8 cellular contexts compared by ENCODE assay signal in genomic region chr7:95595825-95596182, GRCh38. TPM values are rescaled to one million over a fixed set of nuclear protein-coding genes. Genes with fewer than 3 reads are reported as not detected.
DNase-seq lines count a peak whose midpoint lies in the region; ATAC-seq, FAIRE-seq and TF ChIP-seq lines count a peak whose summit lies in the region.

No MANE protein-coding gene starts in this region.

- intact Hi-C loops in colonic mucosa (cut with DNase I), result loop anchor here (5.0 to 10.0 kb wide), 2 partner anchors 49 to 79 kb away; no protein-coding TSS in a partner anchor
- intact Hi-C loops in HepG2 (cut with micrococcal nuclease; ENCODE audit: unreplicated experiment), result no loop called here
- intact Hi-C loops in spleen (cut with DNase I; ENCODE audit: low total_unique reads), result loop anchor here (10.0 kb wide), 2 partner anchors 51 to 89 kb away; no protein-coding TSS in a partner anchor

- H2AFZ ChIP-seq in HepG2 (ENCODE audit: low read length), result no peak overlapping the region

- no peak overlapping the region for H3K9ac ChIP-seq in HUES48 (ENCODE audit: low read depth, low read length)
- H3K9ac ChIP-seq in colonic mucosa (ENCODE audit: low read depth in 2 of 2, low read length in 2 of 2), result peak overlapping the region; percentile 98 to 99
- no peak overlapping the region for H3K9ac ChIP-seq in HepG2 (ENCODE audit: insufficient read depth, low read depth, low read length)

- DNase-seq in colonic mucosa (peak; percentile 40), HepG2 (ENCODE audit: low spot score) (no peak), spleen (no peak), cerebellar cortex (ENCODE audit: low spot score) (no peak), HK-2 (ENCODE audit: unreplicated experiment) (no peak)
- no peak for DNase-seq in stimulated activated CD4-positive, alpha-beta T cell treated with anti-CD3 and anti-CD28 coated beads, Interleukin-2, amount 100 ng/mL, for 24 hours

- POLR2A ChIA-PET in HepG2 (lab: Yijun Ruan, JAX), result no interaction called here

- WGBS in HepG2 (ENCODE audit: low lambda C conversion rate), result 34% methylated on average over 7 of the region's 7 CpGs
- WGBS in spleen, 5 donors, result 35 to 65% (median 47%) methylated on average over 7 of the region's 7 CpGs

- BruUV-seq in HepG2 (replicated peaks; lab: Mats Ljungman, UMichigan), result no TSS peak

- no peak for FAIRE-seq in HepG2 (lab: Jason Lieb, UNC)

- H3K27me3 ChIP-seq in HUES48 (ENCODE audit: control insufficient read depth, insufficient read depth, low read length), result peaks cover 34% of the 10 kb centered on the region
- H3K27me3 ChIP-seq in colonic mucosa, result no peaks in the 10 kb centered on the region
- H3K27me3 ChIP-seq in HepG2 (ENCODE audit: control insufficient read depth in 1 of 2, insufficient read depth in 2 of 2, low read length in 2 of 2), result peaks cover 3 to 23% of the 10 kb centered on the region in 2 experiments; a peak in 3 of 5 replicates
- peaks cover 0 to 15% (median 0%) of the 10 kb centered on the region in 7 donors for H3K27me3 ChIP-seq in spleen (replicated peaks in 1 of 7)

- H3K9me3 ChIP-seq in HUES48 (ENCODE audit: control insufficient read depth, insufficient read depth, low read length) (no peaks in the 10 kb centered on the region), colonic mucosa (no peaks in the 10 kb centered on the region), HepG2 (ENCODE audit: low read length) (no peaks in the 10 kb centered on the region), spleen (no peaks in the 10 kb centered on the region)

- TF ChIP-seq EP300 in HepG2 (IDR thresholded peaks at IDR 0.05; ENCODE audit: low read depth in 2 of 2, low read length in 2 of 2), result no peak
- TF ChIP-seq EP300 in HepG2 (CRISPR knock-in tag; IDR thresholded peaks at IDR 0.05; ENCODE audit: borderline replicate concordance), result no peak

- no peaks in the 10 kb centered on the region for H4K20me1 ChIP-seq in HepG2 (ENCODE audit: insufficient read depth, low read length)

- CTCF ChIA-PET in HepG2 (lab: Yijun Ruan, JAX; ENCODE audit: low intra/inter-chr PET ratio, low total read pairs), result no interaction called here

- H3K4me1 ChIP-seq in HUES48 (ENCODE audit: control insufficient read depth, insufficient read depth, low read length) (no peaks in the 10 kb centered on the region; the same call in 1 of the 2 replicates), colonic mucosa (no peaks in the 10 kb centered on the region), HepG2 (ENCODE audit: insufficient read depth, low read length) (peaks cover 23% of the 10 kb centered on the region), spleen (peaks cover 0 to 78% (median 41%) of the 10 kb centered on the region in 6 donors)

- H3K4me2 ChIP-seq in HepG2 (ENCODE audit: low read depth, low read length), result peak overlapping the region; percentile 75

- TF ChIP-seq CTCF in colonic mucosa (IDR thresholded peaks at IDR 0.05) (no peak), HepG2 (CRISPR knock-in tag; IDR thresholded peaks at IDR 0.05) (no peak), spleen (IDR thresholded peaks at IDR 0.05 in 8 of 11, conservative IDR thresholded peaks at IDR 0.05 in 3 of 11) (no peak)

- TF ChIP-seq POLR2A in HepG2 (IDR thresholded peaks at IDR 0.05; ENCODE audit: insufficient read depth in 1 of 2, low read depth in 2 of 2, low read length in 2 of 2), result no peak
- no peak for TF ChIP-seq POLR2A in spleen (IDR thresholded peaks at IDR 0.05)

- no peak for TF ChIP-seq RAD21 in HepG2 (CRISPR knock-in tag; IDR thresholded peaks at IDR 0.05)

- no peak; the same call in 2 of the 3 replicates for ATAC-seq in HepG2
- no peak for ATAC-seq in HG03342 (IDR thresholded peaks at IDR 0.05; ENCODE audit: unreplicated experiment)

- H3K4me3 ChIP-seq in HUES48 (ENCODE audit: low read depth, low read length) (peak overlapping the region; percentile 83), colonic mucosa (peak overlapping the region; percentile 85), HepG2 (replicated peaks in 1 of 3; ENCODE audit: insufficient read depth in 1 of 3, low read depth in 2 of 3, low read length in 3 of 3) (peak overlapping the region in 2 of 3 experiments; percentile 36 to 62; a peak in 2 of 6 replicates), spleen (peak overlapping the region; percentile 52 to 81 (median 60))

- H3K27ac ChIP-seq in HUES48 (ENCODE audit: low read depth, low read length) (no peak overlapping the region), colonic mucosa (peak overlapping the region; percentile 89), HepG2 (ENCODE audit: extremely low read length, insufficient read depth, low read length) (no peak overlapping the region), spleen (peak overlapping the region; percentile 69 to 95 (median 92))

- no peaks in the 10 kb centered on the region for H3K79me2 ChIP-seq in HepG2 (ENCODE audit: insufficient read depth, low read length)

- H3K36me3 ChIP-seq in HUES48 (ENCODE audit: control insufficient read depth, insufficient read depth, low read length) (no peaks in the 10 kb centered on the region), colonic mucosa (no peaks in the 10 kb centered on the region), HepG2 (replicated peaks in 1 of 2; ENCODE audit: control insufficient read depth in 1 of 2, insufficient read depth in 2 of 2, low read length in 2 of 2) (no peaks in the 10 kb centered on the region), spleen (peaks cover 0 to 43% (median 6%) of the 10 kb centered on the region in 6 donors)

- in situ Hi-C loops in HepG2 (cut with HindIII; ENCODE audit: extremely low pct_ligation_motif_present, low pct_unique_long_range_greater_than_20kb), result no loop called here

TF ChIP-seq in HepG2, 621 proteins besides CTCF, POLR2A, EP300 and RAD21 (continues in another document):
- TF ChIP-seq ZNF180 (CRISPR knock-in tag; IDR thresholded peaks at IDR 0.05; ENCODE audit: borderline replicate concordance, low read depth) (no peak), BCL6 (CRISPR knock-in tag; IDR thresholded peaks at IDR 0.05) (peak; percentile 24; the same call in 1 of the 2 replicates), ZNF720 (CRISPR knock-in tag; IDR thresholded peaks at IDR 0.05) (no peak), ZNF30 (CRISPR knock-in tag; IDR thresholded peaks at IDR 0.05) (no peak), ZBTB42 (CRISPR knock-in tag; IDR thresholded peaks at IDR 0.05) (no peak), ZNF350 (CRISPR knock-in tag; IDR thresholded peaks at IDR 0.05; ENCODE audit: borderline replicate concordance, low read depth) (0 out of 2 replicates have a peak, but pooled peaks have one; percentile 18), RARA (CRISPR knock-in tag; IDR thresholded peaks at IDR 0.05) (peak; percentile 48; the same call in 1 of the 2 replicates), ZNF343 (CRISPR knock-in tag; IDR thresholded peaks at IDR 0.05) (no peak), ZNF724P (CRISPR knock-in tag; IDR thresholded peaks at IDR 0.05; ENCODE audit: borderline replicate concordance) (no peak), ZNF709 (CRISPR knock-in tag; IDR thresholded peaks at IDR 0.05) (0 out of 2 replicates have a peak, but pooled peaks have one; percentile 16), ZNF274 (CRISPR knock-in tag; IDR thresholded peaks at IDR 0.05) (0 out of 2 replicates have a peak, but pooled peaks have one; percentile 29), ZNF713 (CRISPR knock-in tag; IDR thresholded peaks at IDR 0.05) (no peak), ZNF441 (CRISPR knock-in tag; IDR thresholded peaks at IDR 0.05; ENCODE audit: borderline replicate concordance) (no peak), RXRB (CRISPR knock-in tag; IDR thresholded peaks at IDR 0.05; ENCODE audit: borderline replicate concordance) (peak; percentile 83), NR2F6 (IDR thresholded peaks at IDR 0.05) (peak; percentile 39; the same call in 1 of the 2 replicates), NR2F6 (CRISPR knock-in tag; IDR thresholded peaks at IDR 0.05) (no peak)
- TF ChIP-seq, protein P1, sequence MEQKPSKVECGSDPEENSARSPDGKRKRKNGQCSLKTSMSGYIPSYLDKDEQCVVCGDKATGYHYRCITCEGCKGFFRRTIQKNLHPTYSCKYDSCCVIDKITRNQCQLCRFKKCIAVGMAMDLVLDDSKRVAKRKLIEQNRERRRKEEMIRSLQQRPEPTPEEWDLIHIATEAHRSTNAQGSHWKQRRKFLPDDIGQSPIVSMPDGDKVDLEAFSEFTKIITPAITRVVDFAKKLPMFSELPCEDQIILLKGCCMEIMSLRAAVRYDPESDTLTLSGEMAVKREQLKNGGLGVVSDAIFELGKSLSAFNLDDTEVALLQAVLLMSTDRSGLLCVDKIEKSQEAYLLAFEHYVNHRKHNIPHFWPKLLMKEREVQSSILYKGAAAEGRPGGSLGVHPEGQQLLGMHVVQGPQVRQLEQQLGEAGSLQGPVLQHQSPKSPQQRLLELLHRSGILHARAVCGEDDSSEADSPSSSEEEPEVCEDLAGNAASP (CRISPR knock-in tag; IDR thresholded peaks at IDR 0.05; ENCODE audit: borderline replicate concordance), result peak; percentile 86; the same call in 1 of the 2 replicates

RNA-seq across cellular contexts. Expression of gene PDK4, which starts 0.5 kb away (rescaled TPM):
- total RNA-seq in colonic mucosa, result 10 to 100 TPM; 11.1 to 27.6 TPM
- total RNA-seq in HepG2 (2016; rRNA removed; fragmentation: Illumina TruSeq; extraction: Trizol), result not detected in 2 replicates
- total RNA-seq in HepG2 (2016; cell fraction: cytosol; rRNA removed; fragmentation: Illumina TruSeq; extraction: Trizol; ENCODE audit: low read depth), result not detected in 2 replicates
- total RNA-seq in HepG2 (2016; cell fraction: insoluble cytoplasmic fraction; rRNA removed; fragmentation: Illumina TruSeq; extraction: Trizol), result not detected in 2 replicates
- total RNA-seq in HepG2 (2016; cell fraction: membrane; rRNA removed; fragmentation: Illumina TruSeq; extraction: Trizol), result 0.19 TPM in 1 of 2 replicates, not detected in the other
- total RNA-seq in HepG2 (2016; cell fraction: nucleus; rRNA removed; fragmentation: Illumina TruSeq; extraction: Trizol), result not detected in 2 replicates
- polyA plus RNA-seq in HepG2 (2011; rRNA removed), result 0.03 and 0.04 TPM in 2 replicates
- polyA plus RNA-seq in HepG2 (2011; cell fraction: cytosol; rRNA removed), result 0.03 and 0.05 TPM in 2 replicates
- not detected in 2 replicates for polyA plus RNA-seq in HepG2 (2011; cell fraction: nucleus; rRNA removed)
- polyA plus RNA-seq in HepG2 (2012), result not detected in 2 replicates
- not detected in 2 replicates for polyA plus RNA-seq in HepG2 (2016; cell fraction: cytosol; fragmentation: Illumina TruSeq; extraction: Trizol; ENCODE audit: low read depth)
- polyA plus RNA-seq in HepG2 (2016; cell fraction: insoluble cytoplasmic fraction; fragmentation: Illumina TruSeq; extraction: Trizol; ENCODE audit: low read depth), result 0.05 TPM in 1 of 2 replicates, not detected in the other
- polyA plus RNA-seq in HepG2 (2016; cell fraction: membrane; fragmentation: Illumina TruSeq; extraction: Trizol; ENCODE audit: low read depth), result not detected in 2 replicates
- not detected in 2 replicates for polyA plus RNA-seq in HepG2 (2016; cell fraction: nucleus; fragmentation: Illumina TruSeq; extraction: Trizol; ENCODE audit: insufficient read depth, low read depth)
- polyA minus RNA-seq in HepG2 (2011; rRNA and poly(A)+ RNA removed; ENCODE audit: low replicate concordance), result 74.9 TPM in 1 of 2 replicates, not detected in the other
- 0.30 and 0.88 TPM in 2 replicates for polyA minus RNA-seq in HepG2 (2011; cell fraction: cytosol; rRNA and poly(A)+ RNA removed)
- not detected in 2 replicates for polyA minus RNA-seq in HepG2 (2011; cell fraction: nucleus; rRNA and poly(A)+ RNA removed)
- 1,000 to 10,000 TPM in 1 of 7 donors, 100 to 1,000 TPM in 4, 10 to 100 TPM in 2; 42.1 to 1,055 (median 252) TPM for total RNA-seq in spleen
- 10 to 100 TPM; 21.1 to 48.9 (median 23.8) TPM for polyA plus RNA-seq in spleen

Comparison
In these comparisons a context has a peak if more than half of its experiments do, and no peak if none do; other contexts are left out.
1. H3K27ac ChIP-seq: peak in colonic mucosa (single experiment) and spleen (8 of 8); none in HUES48 (single experiment) and HepG2 (single experiment).
2. H3K9ac ChIP-seq: peak in colonic mucosa (2 of 2); none in HUES48 (single experiment) and HepG2 (single experiment).
3. RNA of gene PDK4, which starts 0.5 kb away (total RNA-seq): 42.1 to 1,055 TPM in spleen and 11.1 to 27.6 TPM in colonic mucosa; 0.19 TPM in HepG2; every median in the first group is over 4 times any median in the second.
4. Peak in every context shown above with its lines, with median percentiles within 50 percentile points of each other: H3K4me3 ChIP-seq.